In the genomic region with DNA sequence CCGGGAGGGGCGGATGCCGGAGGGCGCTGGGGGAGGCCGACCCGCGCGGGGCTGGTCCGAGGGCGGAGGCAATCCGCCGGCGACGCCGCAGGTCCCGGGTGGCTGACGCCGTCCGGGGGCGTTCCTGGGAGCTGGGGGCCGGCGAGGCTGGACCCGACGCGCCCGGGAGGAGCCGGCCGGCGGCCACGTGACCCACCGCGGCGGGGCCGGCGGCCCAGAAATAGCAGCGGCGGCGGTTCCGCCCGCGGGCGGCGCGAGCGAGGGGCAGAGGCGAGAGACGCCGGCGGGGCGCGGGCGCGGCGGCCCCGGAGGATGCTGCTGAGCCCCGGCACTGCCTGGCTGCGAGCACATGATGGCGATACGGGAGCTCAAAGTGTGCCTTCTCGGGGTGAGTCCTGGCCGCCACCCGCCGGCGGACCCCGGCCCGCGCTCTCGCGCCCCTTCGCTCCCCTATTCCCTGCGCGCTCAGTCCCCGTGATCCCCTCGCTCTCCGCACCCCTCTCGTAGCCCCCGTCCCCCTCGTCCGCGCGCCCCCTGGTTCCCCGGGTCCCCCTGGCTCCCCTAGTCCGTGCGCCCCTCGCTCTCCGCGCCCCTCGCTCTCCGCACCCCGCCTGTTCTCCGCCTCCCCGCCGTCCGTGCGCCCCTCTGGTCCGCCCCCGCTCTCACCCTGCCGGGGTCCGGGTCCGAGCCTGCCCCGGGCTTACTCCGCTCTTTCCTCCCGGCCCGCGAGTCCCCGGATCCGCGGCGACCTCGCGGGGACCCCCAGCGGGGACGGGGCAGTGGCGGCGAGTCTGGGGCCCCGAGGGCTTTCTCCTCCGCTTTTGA, we compare ENCODE assay signal across 8 cellular contexts. TPM values are rescaled to one million over a fixed set of nuclear protein-coding genes. Genes with fewer than 3 reads are reported as not detected.
DNase-seq lines count a peak whose midpoint lies in the region; ATAC-seq and TF ChIP-seq lines count a peak whose summit lies in the region.

A gene with protein sequence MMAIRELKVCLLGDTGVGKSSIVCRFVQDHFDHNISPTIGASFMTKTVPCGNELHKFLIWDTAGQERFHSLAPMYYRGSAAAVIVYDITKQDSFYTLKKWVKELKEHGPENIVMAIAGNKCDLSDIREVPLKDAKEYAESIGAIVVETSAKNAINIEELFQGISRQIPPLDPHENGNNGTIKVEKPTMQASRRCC (plus strand): TSS at position 245 of the 825 bp plus-strand sequence. CDS start 105 bp downstream, at position 350.

- peak within 1 kb of the TSS; percentile 97 to 98 for H3K27ac ChIP-seq in uterus

- intact Hi-C loops in uterus (cut with DNase I; ENCODE audit: low total_unique reads), result no loop called here

- H3K27me3 ChIP-seq in BE2C (no peaks in the 10 kb centered on the region), uterus (no peaks in the 10 kb centered on the region)

- POLR2A ChIA-PET in activated CD4-positive, alpha-beta memory T cell treated with anti-CD3 and anti-CD28 coated beads, Interleukin-2, amount 10 ng/mL, durations not matched to agents 7 days and 5 days (lab: Charles Lee), result no interaction called here

- H3K4me3 Mint-ChIP-seq in activated CD4-positive, alpha-beta memory T cell treated with anti-CD3 and anti-CD28 coated beads, Interleukin-2, amount 10 ng/mL, durations not matched to agents 7 days and 5 days, result peak within 1 kb of the TSS; percentile 77

- peak; percentile 68 to 92 for TF ChIP-seq POLR2A in uterus (IDR thresholded peaks at IDR 0.05)

- DNase-seq in BE2C (peak; percentile 38), fibroblast of the aortic adventitia (ENCODE audit: low read depth) (peak; percentile 79), myocyte (ENCODE audit: low read depth) (peak; percentile 80), uterus (peak; percentile 80 to 89)
- peak; percentile 34 for DNase-seq in activated CD4-positive, alpha-beta memory T cell treated with anti-CD3 and anti-CD28 coated beads, Interleukin-2, amount 10 ng/mL, durations not matched to agents 7 days and 5 days
- no peak for DNase-seq in activated CD8-positive, alpha-beta memory T cell treated with anti-CD3 and anti-CD28 coated beads, Interleukin-2, amount 50 U/mL, for 4 hours

- peaks cover 75% of the 10 kb centered on the region for H3K27me3 Mint-ChIP-seq in activated CD4-positive, alpha-beta memory T cell treated with anti-CD3 and anti-CD28 coated beads, Interleukin-2, amount 10 ng/mL, durations not matched to agents 7 days and 5 days

- H3K27ac Mint-ChIP-seq in activated CD4-positive, alpha-beta memory T cell treated with anti-CD3 and anti-CD28 coated beads, Interleukin-2, amount 10 ng/mL, durations not matched to agents 7 days and 5 days, result peak within 1 kb of the TSS; percentile 33

- H3K9me3 Mint-ChIP-seq in activated CD4-positive, alpha-beta memory T cell treated with anti-CD3 and anti-CD28 coated beads, Interleukin-2, amount 10 ng/mL, durations not matched to agents 7 days and 5 days, result no peaks in the 10 kb centered on the region

- peak within 1 kb of the TSS; percentile 50 for H3K4me3 ChIP-seq in BE2C (ENCODE audit: low read depth, low read length)
- H3K4me3 ChIP-seq in fibroblast of the aortic adventitia (ENCODE audit: low read depth, low read length), result peak within 1 kb of the TSS; percentile 90
- H3K4me3 ChIP-seq in uterus, result peak within 1 kb of the TSS; percentile 81 to 88

- H3K4me1 ChIP-seq in BE2C, result no peaks in the 10 kb centered on the region
- no peaks in the 10 kb centered on the region for H3K4me1 ChIP-seq in uterus

- ATAC-seq in GM18502 (IDR thresholded peaks at IDR 0.05; ENCODE audit: poor library complexity, unreplicated experiment), result peak; percentile 48
- peak; percentile 47 for ATAC-seq in HG03442 (IDR thresholded peaks at IDR 0.05; ENCODE audit: unreplicated experiment)

- peaks cover 50% of the 10 kb centered on the region for H3K4me1 Mint-ChIP-seq in activated CD4-positive, alpha-beta memory T cell treated with anti-CD3 and anti-CD28 coated beads, Interleukin-2, amount 10 ng/mL, durations not matched to agents 7 days and 5 days

- TF ChIP-seq CTCF in BE2C (IDR thresholded peaks at IDR 0.05; ENCODE audit: low read depth, low read length) (no peak), fibroblast of the aortic adventitia (IDR thresholded peaks at IDR 0.05; ENCODE audit: insufficient read depth, low read length) (peak; percentile 4), uterus (IDR thresholded peaks at IDR 0.05) (peak in 2 of 4 experiments; percentile 18 to 29)

- CTCF ChIA-PET in activated CD4-positive, alpha-beta memory T cell treated with anti-CD3 and anti-CD28 coated beads, Interleukin-2, amount 10 ng/mL, durations not matched to agents 7 days and 5 days (lab: Charles Lee), result interaction anchor here (0.6 kb wide), 1 partner anchor 31 kb away, joined by 3 read pairs; no protein-coding TSS in a partner anchor

- H3K9me3 ChIP-seq in BE2C (no peaks in the 10 kb centered on the region), uterus (no peaks in the 10 kb centered on the region)

- H3K36me3 Mint-ChIP-seq in activated CD4-positive, alpha-beta memory T cell treated with anti-CD3 and anti-CD28 coated beads, Interleukin-2, amount 10 ng/mL, durations not matched to agents 7 days and 5 days (ENCODE audit: low read depth), result no peaks in the 10 kb centered on the region

- H3K36me3 ChIP-seq in BE2C (no peaks in the 10 kb centered on the region), uterus (no peaks in the 10 kb centered on the region)

RNA-seq across cellular contexts. Expression of the gene that starts here (rescaled TPM):
- polyA plus RNA-seq in BE2C (2012; ENCODE audit: insufficient read depth, insufficient read length, low read depth), result 2.4 TPM
- 1 to 10 TPM; 3.5 to 4.9 TPM for total RNA-seq in activated CD4-positive, alpha-beta memory T cell treated with anti-CD3 and anti-CD28 coated beads, Interleukin-2, amount 10 ng/mL, durations not matched to agents 7 days and 5 days
- total RNA-seq in fibroblast of the aortic adventitia (ENCODE audit: low replicate concordance) (68.4 and 90.4 TPM in 2 replicates), myocyte (18.7 and 19.0 TPM in 2 replicates), uterus (10 to 100 TPM; 22.9 to 98.1 (median 34.3) TPM)
- 38.1 TPM for polyA plus RNA-seq in myocyte (2012)
